Comparison of ENCODE assay signal across 8 cellular contexts in the genomic region with DNA sequence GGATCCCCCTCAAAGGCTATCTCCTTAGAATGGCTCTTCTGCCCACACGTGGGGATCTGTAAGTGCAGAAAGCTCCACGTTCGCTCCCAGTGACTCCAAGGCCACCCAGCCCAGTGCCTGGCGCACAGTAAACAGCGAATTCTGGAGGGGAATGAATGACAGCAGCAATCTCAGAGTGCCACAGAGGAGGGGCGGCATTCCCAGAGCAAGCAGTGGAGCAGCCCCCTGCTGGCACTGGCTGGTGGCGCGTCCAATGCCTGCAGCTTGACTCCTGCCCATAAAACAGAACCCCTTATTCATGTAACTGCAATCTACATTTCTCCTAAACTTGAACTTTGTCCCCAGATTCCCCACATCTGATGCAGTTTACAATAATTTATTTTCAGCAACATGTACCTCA. TPM values are rescaled to one million over a fixed set of nuclear protein-coding genes. Genes with fewer than 3 reads are reported as not detected.
DNase-seq lines count a peak whose midpoint lies in the region; ATAC-seq, FAIRE-seq and TF ChIP-seq lines count a peak whose summit lies in the region.

No MANE protein-coding gene starts in this region.

- H3K9me3 Mint-ChIP-seq in glutamatergic neuron (ENCODE audit: unreplicated experiment), result peaks cover 10% of the 10 kb centered on the region

- peaks cover 4% of the 10 kb centered on the region for H3K36me3 Mint-ChIP-seq in glutamatergic neuron (ENCODE audit: unreplicated experiment)

- H3K4me1 ChIP-seq in RWPE2 (ENCODE audit: insufficient read depth, poor library complexity, severe bottlenecking) (no peaks in the 10 kb centered on the region), small intestine (ENCODE audit: control insufficient read depth in 2 of 2, insufficient read depth in 1 of 2, low read depth in 1 of 2, low read length in 1 of 2) (no peaks in the 10 kb centered on the region), gastroesophageal sphincter (peaks cover 0 to 7% (median 0%) of the 10 kb centered on the region in 3 donors)

- H3K27ac ChIP-seq in RWPE2 (ENCODE audit: poor library complexity, severe bottlenecking), result no peak overlapping the region
- H3K27ac ChIP-seq in small intestine (ENCODE audit: low read depth in 1 of 2, low read length in 1 of 2), result no peak overlapping the region
- no peak overlapping the region for H3K27ac ChIP-seq in gastroesophageal sphincter

- TF ChIP-seq CTCF in AG09319 (IDR thresholded peaks at IDR 0.05; ENCODE audit: low read depth, low read length), result peak; percentile 32
- TF ChIP-seq CTCF in GM12874 (IDR thresholded peaks at IDR 0.05; ENCODE audit: insufficient read depth, low read depth, low read length), result peak; percentile 61; the same call in 1 of the 2 replicates
- peak; percentile 68 for TF ChIP-seq CTCF in RWPE2 (IDR thresholded peaks at IDR 0.05; ENCODE audit: poor library complexity, severe bottlenecking)
- TF ChIP-seq CTCF in glutamatergic neuron (IDR thresholded peaks at IDR 0.05; ENCODE audit: partially characterized antibody, unreplicated experiment), result peak; percentile 76
- no peak for TF ChIP-seq CTCF in gastroesophageal sphincter (IDR thresholded peaks at IDR 0.05)

- peaks cover 34% of the 10 kb centered on the region for H3K27me3 Mint-ChIP-seq in glutamatergic neuron (ENCODE audit: unreplicated experiment)

- no peak overlapping the region for H3K4me3 Mint-ChIP-seq in glutamatergic neuron (ENCODE audit: unreplicated experiment)

- no peaks in the 10 kb centered on the region for H3K36me3 ChIP-seq in RWPE2 (ENCODE audit: low read depth)
- no peaks in the 10 kb centered on the region for H3K36me3 ChIP-seq in small intestine (ENCODE audit: control insufficient read depth in 2 of 2, insufficient read depth in 2 of 2, low read length in 2 of 2)
- no peaks in the 10 kb centered on the region for H3K36me3 ChIP-seq in gastroesophageal sphincter

- TF ChIP-seq POLR2A in gastroesophageal sphincter (IDR thresholded peaks at IDR 0.05), result no peak

- DNase-seq in AG09319 (ENCODE audit: extremely low read depth, low read depth) (no peak), RWPE2 (ENCODE audit: low spot score) (no peak), glutamatergic neuron (peak; percentile 82), small intestine (no peak), T-helper 2 cell (no peak), cerebellar nuclear complex (lab: John Stamatoyannopoulos, UW) (no peak)

- no peak for FAIRE-seq in small intestine (lab: Jason Lieb, UNC)

- no peak for TF ChIP-seq EP300 in gastroesophageal sphincter (IDR thresholded peaks at IDR 0.05)

- no peak overlapping the region for H3K4me3 ChIP-seq in RWPE2 (ENCODE audit: severe bottlenecking)
- no peak overlapping the region for H3K4me3 ChIP-seq in small intestine (ENCODE audit: low read depth in 1 of 2, low read length in 2 of 2)
- no peak overlapping the region for H3K4me3 ChIP-seq in gastroesophageal sphincter

- H3K4me1 Mint-ChIP-seq in glutamatergic neuron (ENCODE audit: low read depth, unreplicated experiment), result peaks cover 2% of the 10 kb centered on the region

- ATAC-seq in RWPE2 (ENCODE audit: low read depth) (peak; percentile 80), gastroesophageal sphincter (no peak)

- 10 to 20% (median 20%) methylated on average over 8 of the region's 8 CpGs for WGBS in small intestine, 3 donors
- 25 to 40% methylated on average over 2 to 8 of the region's 8 CpGs for WGBS in gastroesophageal sphincter (ENCODE audit: low coverage in 1 of 2), 2 donors

- H3K27me3 ChIP-seq in RWPE2 (ENCODE audit: insufficient read depth, poor library complexity, severe bottlenecking) (peaks cover 34% of the 10 kb centered on the region), small intestine (ENCODE audit: control insufficient read depth in 2 of 2, insufficient read depth in 2 of 2, low read length in 2 of 2) (peaks cover 14 to 27% of the 10 kb centered on the region in 2 donors), gastroesophageal sphincter (peaks cover 79% of the 10 kb centered on the region)

- H3K9me3 ChIP-seq in RWPE2 (ENCODE audit: severe bottlenecking) (no peaks in the 10 kb centered on the region), small intestine (ENCODE audit: control insufficient read depth, low read depth) (no peaks in the 10 kb centered on the region), gastroesophageal sphincter (no peaks in the 10 kb centered on the region)

- no peak overlapping the region for H3K27ac Mint-ChIP-seq in glutamatergic neuron (ENCODE audit: unreplicated experiment)

RNA-seq across cellular contexts. Expression of a gene that starts 6.9 kb away (rescaled TPM):
- total RNA-seq in glutamatergic neuron (ENCODE audit: unreplicated experiment) (not detected), gastroesophageal sphincter (not detected)
- polyA plus RNA-seq in small intestine, result not detected

Comparison
In these comparisons a context has a peak if more than half of its experiments do, and no peak if none do; other contexts are left out.
1. CTCF ChIP-seq: peak in AG09319 (single experiment), GM12874 (single experiment), RWPE2 (single experiment) and glutamatergic neuron (single experiment); none in gastroesophageal sphincter (0 of 4).